1 cellular context compared by ENCODE assay signal in genomic region chr6:26216886-26217713, GRCh38.
TF ChIP-seq lines count a peak whose summit lies in the region.

No MANE protein-coding gene starts in this region.

TF ChIP-seq in HepG2, 621 proteins besides CTCF, POLR2A, EP300 and RAD21 (continued from another document and continues in another):
- TF ChIP-seq, protein P1, sequence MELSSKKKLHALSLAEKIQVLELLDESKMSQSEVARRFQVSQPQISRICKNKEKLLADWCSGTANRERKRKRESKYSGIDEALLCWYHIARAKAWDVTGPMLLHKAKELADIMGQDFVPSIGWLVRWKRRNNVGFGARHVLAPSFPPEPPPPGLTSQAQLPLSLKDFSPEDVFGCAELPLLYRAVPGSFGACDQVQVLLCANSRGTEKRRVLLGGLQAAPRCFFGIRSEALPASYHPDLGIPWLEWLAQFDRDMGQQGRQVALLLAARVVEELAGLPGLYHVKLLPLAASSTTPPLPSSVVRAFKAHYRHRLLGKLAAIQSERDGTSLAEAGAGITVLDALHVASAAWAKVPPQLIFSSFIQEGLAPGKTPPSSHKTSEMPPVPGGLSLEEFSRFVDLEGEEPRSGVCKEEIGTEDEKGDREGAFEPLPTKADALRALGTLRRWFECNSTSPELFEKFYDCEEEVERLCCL (CRISPR knock-in tag; IDR thresholded peaks at IDR 0.05; ENCODE audit: borderline replicate concordance) = 0 out of 2 replicates have a peak, but pooled peaks have one; percentile 6
- TF ChIP-seq NFE2L1 (CRISPR knock-in tag; IDR thresholded peaks at IDR 0.05; ENCODE audit: borderline replicate concordance) (no peak), NFE2 (CRISPR knock-in tag; IDR thresholded peaks at IDR 0.05) (no peak), TGIF2 (CRISPR knock-in tag; IDR thresholded peaks at IDR 0.05) (no peak; the same call in 1 of the 2 replicates), POLR2AphosphoS2 (IDR thresholded peaks at IDR 0.05; ENCODE audit: low read depth, low read length) (peak; percentile 88), ARNT (IDR thresholded peaks at IDR 0.05) (no peak), RARG (CRISPR knock-in tag; IDR thresholded peaks at IDR 0.05; ENCODE audit: low read depth) (no peak), ZNF33A (CRISPR knock-in tag; IDR thresholded peaks at IDR 0.05; ENCODE audit: borderline replicate concordance) (no peak; the same call in 1 of the 2 replicates), ZNF510 (CRISPR knock-in tag; IDR thresholded peaks at IDR 0.05; ENCODE audit: low read depth) (no peak), ZNF772 (CRISPR knock-in tag; IDR thresholded peaks at IDR 0.05) (peak; percentile 69; the same call in 1 of the 2 replicates), SMC3 (IDR thresholded peaks at IDR 0.05; ENCODE audit: low read length) (peak; percentile 52; the same call in 1 of the 2 replicates), PHB2 (IDR thresholded peaks at IDR 0.05; ENCODE audit: partially characterized antibody) (no peak), ZNF414 (CRISPR knock-in tag; IDR thresholded peaks at IDR 0.05) (no peak), TARDBP (CRISPR knock-in tag; IDR thresholded peaks at IDR 0.05) (peak; percentile 69), RBM22 (optimal IDR thresholded peaks at IDR 0.05; ENCODE audit: low read length) (peak; percentile 95), ZNF501 (CRISPR knock-in tag; IDR thresholded peaks at IDR 0.05) (peak; percentile 89), MXD4 (CRISPR knock-in tag; IDR thresholded peaks at IDR 0.05) (no peak; the same call in 1 of the 2 replicates), SRSF9 (IDR thresholded peaks at IDR 0.05; ENCODE audit: borderline replicate concordance, insufficient read depth, low read depth, low read length, poor library complexity, severe bottlenecking) (no peak), KDM6A (CRISPR knock-in tag; IDR thresholded peaks at IDR 0.05; ENCODE audit: low read depth) (no peak; the same call in 1 of the 2 replicates), CBX2 (IDR thresholded peaks at IDR 0.05; ENCODE audit: low read depth, low read length) (no peak), CBX2 (CRISPR knock-in tag; IDR thresholded peaks at IDR 0.05; ENCODE audit: low read depth) (peak; percentile 94), SMARCC2 (IDR thresholded peaks at IDR 0.05) (no peak), ISL2 (CRISPR knock-in tag; IDR thresholded peaks at IDR 0.05) (no peak; the same call in 1 of the 2 replicates), JARID2 (CRISPR knock-in tag; IDR thresholded peaks at IDR 0.05; ENCODE audit: insufficient replicate concordance) (no peak), ZFY (CRISPR knock-in tag; IDR thresholded peaks at IDR 0.05) (peak; percentile 49), PAWR (CRISPR knock-in tag; IDR thresholded peaks at IDR 0.05; ENCODE audit: borderline replicate concordance) (no peak), ZNF674 (CRISPR knock-in tag; IDR thresholded peaks at IDR 0.05; ENCODE audit: low read depth) (0 out of 2 replicates have a peak, but pooled peaks have one; percentile 22), ELF4 (CRISPR knock-in tag; IDR thresholded peaks at IDR 0.05; ENCODE audit: borderline replicate concordance) (no peak), MED8 (CRISPR knock-in tag; IDR thresholded peaks at IDR 0.05; ENCODE audit: insufficient replicate concordance) (no peak), ZNF260 (CRISPR knock-in tag; IDR thresholded peaks at IDR 0.05; ENCODE audit: borderline replicate concordance, low read depth) (no peak), MAFG (CRISPR knock-in tag; IDR thresholded peaks at IDR 0.05) (no peak), KLF11 (CRISPR knock-in tag; IDR thresholded peaks at IDR 0.05) (no peak), THAP8 (CRISPR knock-in tag; IDR thresholded peaks at IDR 0.05; ENCODE audit: borderline replicate concordance) (peak; percentile 79; the same call in 1 of the 2 replicates), NONO (IDR thresholded peaks at IDR 0.05) (no peak), NONO (CRISPR knock-in tag; conservative IDR thresholded peaks at IDR 0.05) (peak; percentile 10; the same call in 1 of the 2 replicates), ZNF12 (CRISPR knock-in tag; IDR thresholded peaks at IDR 0.05) (no peak; the same call in 1 of the 2 replicates), ELF3 (CRISPR knock-in tag; IDR thresholded peaks at IDR 0.05) (peak; percentile 34; the same call in 1 of the 2 replicates), RXRA (CRISPR knock-in tag; IDR thresholded peaks at IDR 0.05) (peak; percentile 83), NR3C1 (CRISPR knock-in tag; IDR thresholded peaks at IDR 0.05) (no peak), ZNF709 (CRISPR knock-in tag; IDR thresholded peaks at IDR 0.05) (peak; percentile 14; the same call in 1 of the 2 replicates), ZNF230 (CRISPR knock-in tag; IDR thresholded peaks at IDR 0.05) (peak; percentile 20), ZNF891 (CRISPR knock-in tag; IDR thresholded peaks at IDR 0.05) (peak; percentile 97; the same call in 1 of the 2 replicates), ATAD3A (CRISPR knock-in tag; IDR thresholded peaks at IDR 0.05) (no peak), TBP (CRISPR knock-in tag; IDR thresholded peaks at IDR 0.05) (no peak), NR1H2 (CRISPR knock-in tag; IDR thresholded peaks at IDR 0.05; ENCODE audit: borderline replicate concordance, low read depth) (no peak; the same call in 1 of the 2 replicates), ZNF431 (CRISPR knock-in tag; IDR thresholded peaks at IDR 0.05; ENCODE audit: borderline replicate concordance, low read depth) (peak; percentile 55; the same call in 1 of the 2 replicates), JUNB (CRISPR knock-in tag; IDR thresholded peaks at IDR 0.05; ENCODE audit: borderline replicate concordance) (no peak), NFIC (IDR thresholded peaks at IDR 0.05; ENCODE audit: low read length) (peak; percentile 73; the same call in 1 of the 2 replicates), PHF5A (CRISPR knock-in tag; IDR thresholded peaks at IDR 0.05; ENCODE audit: low read depth, unreplicated experiment) (peak; percentile 26)
- TF ChIP-seq, protein P2, sequence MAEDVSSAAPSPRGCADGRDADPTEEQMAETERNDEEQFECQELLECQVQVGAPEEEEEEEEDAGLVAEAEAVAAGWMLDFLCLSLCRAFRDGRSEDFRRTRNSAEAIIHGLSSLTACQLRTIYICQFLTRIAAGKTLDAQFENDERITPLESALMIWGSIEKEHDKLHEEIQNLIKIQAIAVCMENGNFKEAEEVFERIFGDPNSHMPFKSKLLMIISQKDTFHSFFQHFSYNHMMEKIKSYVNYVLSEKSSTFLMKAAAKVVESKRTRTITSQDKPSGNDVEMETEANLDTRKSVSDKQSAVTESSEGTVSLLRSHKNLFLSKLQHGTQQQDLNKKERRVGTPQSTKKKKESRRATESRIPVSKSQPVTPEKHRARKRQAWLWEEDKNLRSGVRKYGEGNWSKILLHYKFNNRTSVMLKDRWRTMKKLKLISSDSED (CRISPR knock-in tag; IDR thresholded peaks at IDR 0.05) = 0 out of 2 replicates have a peak, but pooled peaks have one; percentile 74
- TF ChIP-seq, protein P3, sequence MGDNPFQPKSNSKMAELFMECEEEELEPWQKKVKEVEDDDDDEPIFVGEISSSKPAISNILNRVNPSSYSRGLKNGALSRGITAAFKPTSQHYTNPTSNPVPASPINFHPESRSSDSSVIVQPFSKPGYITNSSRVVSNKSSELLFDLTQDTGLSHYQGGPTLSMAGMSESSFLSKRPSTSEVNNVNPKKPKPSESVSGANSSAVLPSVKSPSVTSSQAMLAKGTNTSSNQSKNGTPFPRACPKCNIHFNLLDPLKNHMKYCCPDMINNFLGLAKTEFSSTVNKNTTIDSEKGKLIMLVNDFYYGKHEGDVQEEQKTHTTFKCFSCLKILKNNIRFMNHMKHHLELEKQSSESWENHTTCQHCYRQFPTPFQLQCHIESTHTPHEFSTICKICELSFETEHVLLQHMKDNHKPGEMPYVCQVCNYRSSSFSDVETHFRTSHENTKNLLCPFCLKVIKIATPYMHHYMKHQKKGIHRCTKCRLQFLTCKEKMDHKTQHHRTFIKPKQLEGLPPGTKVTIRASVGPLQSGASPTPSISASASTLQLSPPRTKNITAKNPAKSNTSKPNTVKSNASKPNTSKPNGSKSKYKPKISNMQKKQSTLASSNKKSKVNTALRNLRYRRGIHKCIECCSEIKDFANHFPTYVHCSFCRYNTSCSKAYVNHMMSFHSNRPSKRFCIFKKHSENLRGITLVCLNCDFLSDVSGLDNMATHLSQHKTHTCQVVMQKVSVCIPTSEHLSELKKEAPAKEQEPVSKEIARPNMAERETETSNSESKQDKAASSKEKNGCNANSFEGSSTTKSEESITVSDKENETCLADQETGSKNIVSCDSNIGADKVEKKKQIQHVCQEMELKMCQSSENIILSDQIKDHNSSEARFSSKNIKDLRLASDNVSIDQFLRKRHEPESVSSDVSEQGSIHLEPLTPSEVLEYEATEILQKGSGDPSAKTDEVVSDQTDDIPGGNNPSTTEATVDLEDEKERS (CRISPR knock-in tag; IDR thresholded peaks at IDR 0.05) = peak; percentile 52; the same call in 1 of the 2 replicates
- TF ChIP-seq, protein P4, sequence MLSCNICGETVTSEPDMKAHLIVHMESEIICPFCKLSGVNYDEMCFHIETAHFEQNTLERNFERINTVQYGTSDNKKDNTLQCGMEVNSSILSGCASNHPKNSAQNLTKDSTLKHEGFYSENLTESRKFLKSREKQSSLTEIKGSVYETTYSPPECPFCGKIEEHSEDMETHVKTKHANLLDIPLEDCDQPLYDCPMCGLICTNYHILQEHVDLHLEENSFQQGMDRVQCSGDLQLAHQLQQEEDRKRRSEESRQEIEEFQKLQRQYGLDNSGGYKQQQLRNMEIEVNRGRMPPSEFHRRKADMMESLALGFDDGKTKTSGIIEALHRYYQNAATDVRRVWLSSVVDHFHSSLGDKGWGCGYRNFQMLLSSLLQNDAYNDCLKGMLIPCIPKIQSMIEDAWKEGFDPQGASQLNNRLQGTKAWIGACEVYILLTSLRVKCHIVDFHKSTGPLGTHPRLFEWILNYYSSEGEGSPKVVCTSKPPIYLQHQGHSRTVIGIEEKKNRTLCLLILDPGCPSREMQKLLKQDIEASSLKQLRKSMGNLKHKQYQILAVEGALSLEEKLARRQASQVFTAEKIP (CRISPR knock-in tag; IDR thresholded peaks at IDR 0.05; ENCODE audit: borderline replicate concordance) = no peak
- TF ChIP-seq, protein P5, sequence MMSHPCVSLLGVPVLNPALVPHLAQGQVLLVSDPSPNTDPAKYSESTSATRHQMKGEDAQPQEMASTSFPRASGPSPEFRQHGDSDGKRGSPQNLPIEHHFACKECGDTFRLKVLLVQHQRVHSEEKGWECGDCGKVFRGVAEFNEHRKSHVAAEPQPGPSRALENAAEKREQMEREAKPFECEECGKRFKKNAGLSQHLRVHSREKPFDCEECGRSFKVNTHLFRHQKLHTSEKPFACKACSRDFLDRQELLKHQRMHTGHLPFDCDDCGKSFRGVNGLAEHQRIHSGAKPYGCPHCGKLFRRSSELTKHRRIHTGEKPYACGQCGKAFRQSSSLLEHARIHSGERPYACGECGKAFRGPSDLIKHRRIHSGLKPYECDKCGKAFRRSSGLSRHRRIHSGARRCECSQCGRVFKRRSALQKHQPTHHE (CRISPR knock-in tag; IDR thresholded peaks at IDR 0.05; ENCODE audit: borderline replicate concordance) = no peak
- TF ChIP-seq, protein P6, sequence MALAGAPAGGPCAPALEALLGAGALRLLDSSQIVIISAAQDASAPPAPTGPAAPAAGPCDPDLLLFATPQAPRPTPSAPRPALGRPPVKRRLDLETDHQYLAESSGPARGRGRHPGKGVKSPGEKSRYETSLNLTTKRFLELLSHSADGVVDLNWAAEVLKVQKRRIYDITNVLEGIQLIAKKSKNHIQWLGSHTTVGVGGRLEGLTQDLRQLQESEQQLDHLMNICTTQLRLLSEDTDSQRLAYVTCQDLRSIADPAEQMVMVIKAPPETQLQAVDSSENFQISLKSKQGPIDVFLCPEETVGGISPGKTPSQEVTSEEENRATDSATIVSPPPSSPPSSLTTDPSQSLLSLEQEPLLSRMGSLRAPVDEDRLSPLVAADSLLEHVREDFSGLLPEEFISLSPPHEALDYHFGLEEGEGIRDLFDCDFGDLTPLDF (CRISPR knock-in tag; IDR thresholded peaks at IDR 0.05) = peak; percentile 24
- TF ChIP-seq, protein P7, sequence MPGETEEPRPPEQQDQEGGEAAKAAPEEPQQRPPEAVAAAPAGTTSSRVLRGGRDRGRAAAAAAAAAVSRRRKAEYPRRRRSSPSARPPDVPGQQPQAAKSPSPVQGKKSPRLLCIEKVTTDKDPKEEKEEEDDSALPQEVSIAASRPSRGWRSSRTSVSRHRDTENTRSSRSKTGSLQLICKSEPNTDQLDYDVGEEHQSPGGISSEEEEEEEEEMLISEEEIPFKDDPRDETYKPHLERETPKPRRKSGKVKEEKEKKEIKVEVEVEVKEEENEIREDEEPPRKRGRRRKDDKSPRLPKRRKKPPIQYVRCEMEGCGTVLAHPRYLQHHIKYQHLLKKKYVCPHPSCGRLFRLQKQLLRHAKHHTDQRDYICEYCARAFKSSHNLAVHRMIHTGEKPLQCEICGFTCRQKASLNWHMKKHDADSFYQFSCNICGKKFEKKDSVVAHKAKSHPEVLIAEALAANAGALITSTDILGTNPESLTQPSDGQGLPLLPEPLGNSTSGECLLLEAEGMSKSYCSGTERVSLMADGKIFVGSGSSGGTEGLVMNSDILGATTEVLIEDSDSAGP (CRISPR knock-in tag; IDR thresholded peaks at IDR 0.05; ENCODE audit: borderline replicate concordance) = peak; percentile 82; the same call in 1 of the 2 replicates
- TF ChIP-seq, protein P8, sequence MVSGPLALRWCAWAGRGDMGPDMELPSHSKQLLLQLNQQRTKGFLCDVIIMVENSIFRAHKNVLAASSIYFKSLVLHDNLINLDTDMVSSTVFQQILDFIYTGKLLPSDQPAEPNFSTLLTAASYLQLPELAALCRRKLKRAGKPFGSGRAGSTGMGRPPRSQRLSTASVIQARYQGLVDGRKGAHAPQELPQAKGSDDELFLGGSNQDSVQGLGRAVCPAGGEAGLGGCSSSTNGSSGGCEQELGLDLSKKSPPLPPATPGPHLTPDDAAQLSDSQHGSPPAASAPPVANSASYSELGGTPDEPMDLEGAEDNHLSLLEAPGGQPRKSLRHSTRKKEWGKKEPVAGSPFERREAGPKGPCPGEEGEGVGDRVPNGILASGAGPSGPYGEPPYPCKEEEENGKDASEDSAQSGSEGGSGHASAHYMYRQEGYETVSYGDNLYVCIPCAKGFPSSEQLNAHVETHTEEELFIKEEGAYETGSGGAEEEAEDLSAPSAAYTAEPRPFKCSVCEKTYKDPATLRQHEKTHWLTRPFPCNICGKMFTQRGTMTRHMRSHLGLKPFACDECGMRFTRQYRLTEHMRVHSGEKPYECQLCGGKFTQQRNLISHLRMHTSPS (CRISPR knock-in tag; IDR thresholded peaks at IDR 0.05; ENCODE audit: low read depth) = no peak
